In the genomic region with DNA sequence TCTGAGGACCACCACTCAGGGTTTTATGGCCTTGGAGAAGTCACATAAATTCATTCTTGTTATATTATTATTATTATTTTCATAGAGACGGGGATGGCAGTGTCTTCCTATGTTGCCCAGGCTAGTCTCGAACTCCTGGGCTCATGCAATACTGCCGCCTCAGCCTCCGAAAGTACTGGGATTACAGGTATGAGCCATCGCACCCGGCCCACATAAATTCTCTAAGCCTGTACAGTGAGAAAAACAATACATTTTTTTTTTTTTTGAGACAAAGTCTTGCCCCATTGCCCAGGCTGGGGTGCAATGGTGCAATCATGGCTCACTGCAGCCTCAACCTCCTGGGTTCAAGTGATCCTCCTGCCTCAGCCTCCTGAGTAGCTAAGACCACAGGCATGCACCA, we compare ENCODE assay signal across 8 cellular contexts. TPM values are rescaled to one million over a fixed set of nuclear protein-coding genes. Genes with fewer than 3 reads are reported as not detected.
DNase-seq lines count a peak whose midpoint lies in the region; ATAC-seq and TF ChIP-seq lines count a peak whose summit lies in the region.

No MANE protein-coding gene starts in this region.

- H3K4me3 ChIP-seq in heart left ventricle (peak overlapping the region in 9 of 12 donors; percentile 63 to 100 (median 82)), SU-DHL-6 (ENCODE audit: insufficient read depth, low read length, poor library complexity, severe bottlenecking) (peak overlapping the region; percentile 94), hepatocyte (no peak overlapping the region), thoracic aorta (peak overlapping the region; percentile 99)

- H3F3A ChIP-seq in SU-DHL-6 (ENCODE audit: insufficient read depth): 0 out of 2 replicates have a peak, but pooled peaks cover 3% of the 10 kb centered on the region

- H4K20me1 ChIP-seq in SU-DHL-6 (ENCODE audit: low read depth, low read length) (peaks cover 7% of the 10 kb centered on the region; the same call in 1 of the 2 replicates), hepatocyte (ENCODE audit: insufficient read depth, poor library complexity, severe bottlenecking) (peaks cover 39% of the 10 kb centered on the region)

- H3K79me2 ChIP-seq in SU-DHL-6 (ENCODE audit: insufficient read depth, low read length): peaks cover 46% of the 10 kb centered on the region
- H3K79me2 ChIP-seq in hepatocyte: peaks cover 42% of the 10 kb centered on the region

- DNase-seq in heart left ventricle (no peak), left cardiac atrium (no peak), hepatocyte (ENCODE audit: low spot score) (no peak), thoracic aorta (ENCODE audit: low spot score) (no peak), NCI-H1436 (lab: John Stamatoyannopoulos, UW) (no peak)

- WGBS in heart left ventricle, 4 donors: 93 to 97% (median 95%) methylated on average over 6 of the region's 6 CpGs
- 99% methylated on average over 6 of the region's 6 CpGs for WGBS in hepatocyte (ENCODE audit: low lambda C conversion rate, missing lambda C conversion rate)

- no peaks in the 10 kb centered on the region for H3K27me3 ChIP-seq in heart left ventricle
- no peaks in the 10 kb centered on the region for H3K27me3 ChIP-seq in SU-DHL-6 (ENCODE audit: low read length)
- no peaks in the 10 kb centered on the region for H3K27me3 ChIP-seq in hepatocyte
- H3K27me3 ChIP-seq in thoracic aorta (replicated peaks; ENCODE audit: insufficient read depth): no peaks in the 10 kb centered on the region

- H3K9ac ChIP-seq in SU-DHL-6 (ENCODE audit: low read length): peak overlapping the region; percentile 79

- peak overlapping the region; percentile 85 for H3K4me2 ChIP-seq in SU-DHL-6 (ENCODE audit: low read depth, low read length, poor library complexity, severe bottlenecking)
- H3K4me2 ChIP-seq in hepatocyte: peak overlapping the region; percentile 69

- H3K9me3 ChIP-seq in heart left ventricle (no peaks in the 10 kb centered on the region), SU-DHL-6 (ENCODE audit: insufficient read depth, low read length) (no peaks in the 10 kb centered on the region), hepatocyte (ENCODE audit: low read depth) (no peaks in the 10 kb centered on the region), thoracic aorta (no peaks in the 10 kb centered on the region)

- intact Hi-C loops in heart left ventricle (cut with DNase I) (no loop called here), left cardiac atrium (cut with DNase I) (no loop called here)

- ATAC-seq in heart left ventricle (no peak), left cardiac atrium (no peak), thoracic aorta (ENCODE audit: insufficient number of reproducible peaks, low FRiP score, low read depth) (no peak), HG02938 (IDR thresholded peaks at IDR 0.05; ENCODE audit: unreplicated experiment) (no peak), HG02588 (IDR thresholded peaks at IDR 0.05; ENCODE audit: unreplicated experiment) (no peak)

- no peak for TF ChIP-seq POLR2A in heart left ventricle (IDR thresholded peaks at IDR 0.05)

- H3K27ac ChIP-seq in heart left ventricle (peak overlapping the region in 10 of 12 donors; percentile 84 to 93 (median 90)), SU-DHL-6 (ENCODE audit: low read depth, low read length) (no peak overlapping the region), hepatocyte (no peak overlapping the region), thoracic aorta (no peak overlapping the region)

- no peak for TF ChIP-seq CTCF in heart left ventricle (IDR thresholded peaks at IDR 0.05)
- no peak for TF ChIP-seq CTCF in SU-DHL-6 (IDR thresholded peaks at IDR 0.05; ENCODE audit: insufficient read depth, low read length, poor library complexity, severe bottlenecking)
- no peak for TF ChIP-seq CTCF in hepatocyte (IDR thresholded peaks at IDR 0.05; ENCODE audit: poor library complexity)
- no peak for TF ChIP-seq CTCF in thoracic aorta (IDR thresholded peaks at IDR 0.05)

- peaks cover 0 to 10% (median under 1%) of the 10 kb centered on the region in 9 donors for H3K36me3 ChIP-seq in heart left ventricle
- no peaks in the 10 kb centered on the region for H3K36me3 ChIP-seq in SU-DHL-6 (ENCODE audit: low read length)
- no peaks in the 10 kb centered on the region for H3K36me3 ChIP-seq in hepatocyte (replicated peaks; ENCODE audit: insufficient read depth, low read depth)
- H3K36me3 ChIP-seq in thoracic aorta: no peaks in the 10 kb centered on the region

- peak overlapping the region; percentile 100 for H2AFZ ChIP-seq in SU-DHL-6 (ENCODE audit: low read depth, low read length, severe bottlenecking)
- H2AFZ ChIP-seq in hepatocyte: peak overlapping the region; percentile 91

- H3K9me2 ChIP-seq in SU-DHL-6 (replicated peaks; ENCODE audit: insufficient read depth, low read length) (no peaks in the 10 kb centered on the region), hepatocyte (replicated peaks; ENCODE audit: insufficient read depth) (no peaks in the 10 kb centered on the region)

- H3K4me1 ChIP-seq in heart left ventricle (peaks cover 8 to 45% (median 33%) of the 10 kb centered on the region in 12 donors), hepatocyte (ENCODE audit: insufficient read depth) (peaks cover 22% of the 10 kb centered on the region), thoracic aorta (ENCODE audit: control insufficient read depth in 1 of 2, low read depth in 2 of 2) (peaks cover 15 to 40% of the 10 kb centered on the region in 2 donors)

RNA-seq across cellular contexts. Expression of a gene that starts 0.8 kb away (rescaled TPM):
- total RNA-seq in heart left ventricle (10 to 100 TPM; 19.7 to 36.0 (median 28.6) TPM), left cardiac atrium (10 to 100 TPM; 18.2 to 22.5 TPM), hepatocyte (25.2 and 27.8 TPM in 2 replicates), thoracic aorta (10 to 100 TPM; 13.1 to 25.7 TPM)
- polyA plus RNA-seq in heart left ventricle (10 to 100 TPM; 12.8 to 37.2 TPM), hepatocyte (16.0 and 21.8 TPM in 2 replicates)

RNA-seq across cellular contexts. Expression of a gene that starts 0.8 kb away (rescaled TPM):
- total RNA-seq in heart left ventricle (1 to 10 TPM; 2.6 to 5.6 (median 3.7) TPM), left cardiac atrium (1 to 10 TPM; 3.2 to 4.0 TPM), hepatocyte (4.0 and 4.8 TPM in 2 replicates), thoracic aorta (10 to 100 TPM in 1 of 2 donors, 1 to 10 TPM in 1; 5.3 to 11.9 TPM)
- polyA plus RNA-seq in heart left ventricle (1 to 10 TPM; 2.5 to 2.8 TPM), hepatocyte (5.8 and 6.1 TPM in 2 replicates)

RNA-seq across cellular contexts. Expression of a gene that starts 12.9 kb away (rescaled TPM):
- total RNA-seq in heart left ventricle (10 to 100 TPM in 6 of 9 donors, 1 to 10 TPM in 3; 6.8 to 28.4 (median 13.1) TPM), left cardiac atrium (10 to 100 TPM; 12.0 to 13.2 TPM), hepatocyte (36.4 and 38.1 TPM in 2 replicates), thoracic aorta (10 to 100 TPM in 1 of 2 donors, 1 to 10 TPM in 1; 9.5 to 18.1 TPM)
- polyA plus RNA-seq in heart left ventricle (10 to 100 TPM in 1 of 2 donors, 1 to 10 TPM in 1; 9.0 to 13.6 TPM), hepatocyte (32.7 and 35.3 TPM in 2 replicates)

RNA-seq across cellular contexts. Expression of a gene that starts 44.1 kb away (rescaled TPM):
- total RNA-seq in heart left ventricle (10 to 100 TPM; 26.0 to 55.5 (median 35.5) TPM), left cardiac atrium (10 to 100 TPM; 39.3 to 44.8 TPM), hepatocyte (92.9 and 95.2 TPM in 2 replicates), thoracic aorta (10 to 100 TPM; 60.9 to 90.9 TPM)
- polyA plus RNA-seq in heart left ventricle (10 to 100 TPM; 25.1 to 78.3 TPM), hepatocyte (154 and 159 TPM in 2 replicates)

RNA-seq across cellular contexts. Expression of a gene that starts 48.9 kb away (rescaled TPM):
- total RNA-seq in heart left ventricle (10 to 100 TPM; 15.3 to 37.8 (median 20.6) TPM), left cardiac atrium (10 to 100 TPM; 18.7 to 25.7 TPM), hepatocyte (27.8 and 33.5 TPM in 2 replicates), thoracic aorta (10 to 100 TPM; 35.1 to 35.7 TPM)
- polyA plus RNA-seq in heart left ventricle (10 to 100 TPM; 28.6 to 48.3 TPM), hepatocyte (48.2 and 73.9 TPM in 2 replicates)

Comparison
In these comparisons a context has a peak if more than half of its experiments do, and no peak if none do; other contexts are left out.
1. H3K27ac ChIP-seq: peak in heart left ventricle (10 of 12); none in SU-DHL-6 (single experiment), hepatocyte (single experiment) and thoracic aorta (0 of 2).